In the genomic region with DNA sequence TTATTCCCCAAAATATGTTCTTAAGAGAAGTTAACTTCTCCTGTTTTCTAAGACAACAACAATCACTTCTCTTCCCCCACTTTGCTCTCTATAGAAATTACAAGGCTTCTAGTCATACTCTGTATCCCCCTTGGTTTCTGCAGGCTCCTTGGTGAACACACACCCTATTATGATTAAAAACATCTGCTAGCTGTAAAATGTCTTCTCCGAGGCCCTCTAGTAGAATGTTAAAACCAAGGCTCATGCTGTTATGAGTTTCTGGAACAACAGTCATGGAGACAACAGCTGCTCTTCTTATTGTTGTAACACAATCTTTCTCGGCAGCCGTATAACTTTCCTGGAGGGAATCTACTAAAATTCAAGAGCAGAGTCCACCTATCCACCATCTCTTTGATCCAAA, we compare ENCODE assay signal across 21 cellular contexts.
DNase-seq lines count a peak whose midpoint lies in the region; ATAC-seq and TF ChIP-seq lines count a peak whose summit lies in the region.
"Had no signal": no experiment of that assay in that cellular context is flagged by ENCODE, and none has a peak within 500 bp of the region (broad histone marks: within the 10 kb centered on the region; RNA-seq: fewer than 3 reads in every experiment).

No MANE protein-coding gene starts in this region.

- no peaks in the 10 kb centered on the region for H3K9me3 ChIP-seq in mesenchymal stem cell (ENCODE audit: control insufficient read depth, low read length)
- no peaks in the 10 kb centered on the region for H3K9me3 ChIP-seq in uterus
- H3K9me3 ChIP-seq: BE2C had no signal

- no peak overlapping the region for H4K91ac ChIP-seq in mesenchymal stem cell (ENCODE audit: low read length)

- ATAC-seq in esophagus mucosa (no peak), GM21360 (IDR thresholded peaks at IDR 0.05; ENCODE audit: unreplicated experiment) (no peak)
- ATAC-seq: K562, SK-N-SH treated with all-trans-retinoic acid at 6 μM for 48 hours had no signal

- no peak overlapping the region for H2AFZ ChIP-seq in mesenchymal stem cell (ENCODE audit: low read depth, low read length)

- DNase-seq in GM04503 (ENCODE audit: low read depth) (peak; percentile 46), dedifferentiated amniotic fluid mesenchymal stem cell (ENCODE audit: extremely low spot score) (peak; percentile 35), mesenchymal stem cell (no peak), H7 (no peak), uterus (no peak)
- DNase-seq: ACHN; BE2C; CD4-positive, CD25-positive, alpha-beta regulatory T cell; COR-L47; DMS 273 treated with DMSO at 0.1 percent for 48 hours; DND-41; NCI-H1105; NCI-H1694; NCI-H2107; NCI-H226; NCI-H82; SHP77 had no signal

- no peak overlapping the region for H4K8ac ChIP-seq in mesenchymal stem cell (ENCODE audit: low read length)

- intact Hi-C loops in uterus (cut with DNase I; ENCODE audit: low total_unique reads), result no loop called here

- H3K4ac ChIP-seq in mesenchymal stem cell (ENCODE audit: low read depth in 1 of 2, low read length in 2 of 2), result no peak overlapping the region

- no peak overlapping the region for H3K14ac ChIP-seq in mesenchymal stem cell (ENCODE audit: low read length in 2 of 2)

- no peak overlapping the region for H2BK120ac ChIP-seq in mesenchymal stem cell (ENCODE audit: low read depth, low read length)

- no peak for TF ChIP-seq CTCF in uterus (IDR thresholded peaks at IDR 0.05)

- no peak overlapping the region for H3K4me3 ChIP-seq in mesenchymal stem cell (ENCODE audit: insufficient read depth in 1 of 2, low read depth in 1 of 2, low read length in 2 of 2)
- H3K4me3 ChIP-seq in H7 (ENCODE audit: insufficient read depth, low read depth, low read length), result no peak overlapping the region
- no peak overlapping the region for H3K4me3 ChIP-seq in uterus
- H3K4me3 ChIP-seq: K562 had no signal

- no peak for TF ChIP-seq POLR2A in uterus (IDR thresholded peaks at IDR 0.05)

- H3K27me3 ChIP-seq in mesenchymal stem cell (ENCODE audit: control insufficient read depth in 1 of 2, insufficient read depth in 1 of 2, low read length in 2 of 2) (no peaks in the 10 kb centered on the region), H7 (ENCODE audit: control insufficient read depth, insufficient read depth, low read length) (no peaks in the 10 kb centered on the region), uterus (no peaks in the 10 kb centered on the region)
- H3K27me3 ChIP-seq: BE2C had no signal

- WGBS in mesenchymal stem cell, result 71% methylated on average over 3 of the region's 3 CpGs

- no peak overlapping the region for H2BK15ac ChIP-seq in mesenchymal stem cell (ENCODE audit: low read depth, poor library complexity, severe bottlenecking)

- H2BK12ac ChIP-seq in mesenchymal stem cell (ENCODE audit: low read length in 2 of 2), result no peak overlapping the region

- no peak overlapping the region for H3K18ac ChIP-seq in mesenchymal stem cell (ENCODE audit: low read depth in 1 of 2, low read length in 2 of 2)

- no peaks in the 10 kb centered on the region for H3K79me1 ChIP-seq in mesenchymal stem cell (replicated peaks; ENCODE audit: low read length, poor library complexity, severe bottlenecking)

- H2BK5ac ChIP-seq in mesenchymal stem cell (ENCODE audit: low read depth, low read length, poor library complexity, severe bottlenecking), result no peak overlapping the region

- no peak overlapping the region for H2AK5ac ChIP-seq in mesenchymal stem cell (ENCODE audit: low read length, severe bottlenecking)

- H3K27ac ChIP-seq in mesenchymal stem cell (ENCODE audit: low read length, poor library complexity, severe bottlenecking), result no peak overlapping the region
- H3K27ac ChIP-seq in uterus, result no peak overlapping the region

- H3K4me1 ChIP-seq in mesenchymal stem cell (ENCODE audit: control insufficient read depth, insufficient read depth, low read depth, low read length) (no peaks in the 10 kb centered on the region), uterus (no peaks in the 10 kb centered on the region)
- H3K4me1 ChIP-seq: BE2C had no signal

- H3K36me3 ChIP-seq in mesenchymal stem cell (ENCODE audit: control insufficient read depth in 1 of 2, insufficient read depth in 2 of 2, low read depth in 1 of 2, low read length in 2 of 2), result no peaks in the 10 kb centered on the region
- no peaks in the 10 kb centered on the region for H3K36me3 ChIP-seq in H7 (replicated peaks; ENCODE audit: control insufficient read depth, insufficient read depth, low read length)
- H3K36me3 ChIP-seq in uterus, result no peaks in the 10 kb centered on the region
- H3K36me3 ChIP-seq: BE2C had no signal

- peak overlapping the region; percentile 47 for H3K9ac ChIP-seq in mesenchymal stem cell (ENCODE audit: low read length)

- H3K4me2 ChIP-seq in mesenchymal stem cell (ENCODE audit: low read length, poor library complexity, severe bottlenecking), result no peak overlapping the region

- no peak overlapping the region for H3K23ac ChIP-seq in mesenchymal stem cell (ENCODE audit: low read length in 2 of 2)

Comparison
In these comparisons a context has a peak if more than half of its experiments do, and no peak if none do; other contexts are left out.
1. DNase-seq: peak in GM04503 (single experiment) and dedifferentiated amniotic fluid mesenchymal stem cell (single experiment); none in mesenchymal stem cell (single experiment), H7 (single experiment) and uterus (0 of 2).